16 cellular contexts compared by ENCODE assay signal in genomic region chr1:7943295-7943694, GRCh38. TPM values are rescaled to one million over a fixed set of nuclear protein-coding genes. Genes with fewer than 3 reads are reported as not detected.
DNase-seq lines count a peak whose midpoint lies in the region; ATAC-seq and TF ChIP-seq lines count a peak whose summit lies in the region.
"Had no signal": no experiment of that assay in that cellular context is flagged by ENCODE, and none has a peak within 500 bp of the region (broad histone marks: within the 10 kb centered on the region; RNA-seq: fewer than 3 reads in every experiment).

No MANE protein-coding gene starts in this region.

- intact Hi-C loops in left lung (cut with DNase I), result no loop called here

- DNase-seq in activated T-cell treated with anti-CD3 and anti-CD28 coated beads, Interleukin-2, amount 50 U/mL, for 4 hours, result no peak
- no peak for DNase-seq in activated T-cell treated with anti-CD3 and anti-CD28 coated beads, Interleukin-2, amount 50 U/mL, for 1 hour
- no peak for DNase-seq in Karpas-422
- no peak for DNase-seq in left lung
- DNase-seq in stimulated activated naive CD8-positive, alpha-beta T cell treated with anti-CD3 and anti-CD28 coated beads, Interleukin-15, amount 100 ng/mL, for 72 hours, result no peak
- DNase-seq in SKM-1 (lab: John Stamatoyannopoulos, UW; ENCODE audit: unreplicated experiment), result no peak
- no peak for DNase-seq in MG63
- DNase-seq in right atrium auricular region (ENCODE audit: low spot score), result no peak
- DNase-seq: activated naive CD4-positive, alpha-beta T cell treated with anti-CD3 and anti-CD28 coated beads, Interleukin-2, amount 50 U/mL, for 16 hours; body of pancreas; foreskin fibroblast; H9; IMR-90; NCI-H187 treated with DMSO at 0.1 percent for 48 hours; right lobe of liver; uterus had no signal

- peak overlapping the region; percentile 88 for H3K4me3 Mint-ChIP-seq in activated T-cell treated with anti-CD3 and anti-CD28 coated beads, Interleukin-2, amount 50 U/mL, for 4 hours
- peak overlapping the region; percentile 76 to 82 for H3K4me3 Mint-ChIP-seq in stimulated activated naive CD8-positive, alpha-beta T cell treated with anti-CD3 and anti-CD28 coated beads, Interleukin-15, amount 100 ng/mL, for 72 hours
- H3K4me3 Mint-ChIP-seq: H9 had no signal

- H3K4me1 Mint-ChIP-seq in activated T-cell treated with anti-CD3 and anti-CD28 coated beads, Interleukin-2, amount 50 U/mL, for 4 hours (ENCODE audit: low read depth), result peaks cover 37% of the 10 kb centered on the region
- H3K4me1 Mint-ChIP-seq in stimulated activated naive CD8-positive, alpha-beta T cell treated with anti-CD3 and anti-CD28 coated beads, Interleukin-15, amount 100 ng/mL, for 72 hours, result peaks cover 52% of the 10 kb centered on the region

- no peaks in the 10 kb centered on the region for H3K9me3 ChIP-seq in Karpas-422 (ENCODE audit: low read length)
- H3K9me3 ChIP-seq in left lung, result no peaks in the 10 kb centered on the region
- no peaks in the 10 kb centered on the region for H3K9me3 ChIP-seq in MG63
- H3K9me3 ChIP-seq in right atrium auricular region, result no peaks in the 10 kb centered on the region
- H3K9me3 ChIP-seq: body of pancreas, right lobe of liver, uterus had no signal

- TF ChIP-seq CTCF in left lung (IDR thresholded peaks at IDR 0.05), result no peak
- TF ChIP-seq CTCF in right atrium auricular region (IDR thresholded peaks at IDR 0.05), result no peak

- H3K27ac ChIP-seq in Karpas-422 (ENCODE audit: low read length) (no peak overlapping the region), left lung (peak overlapping the region; percentile 10 to 95), right atrium auricular region (no peak overlapping the region)
- H3K27ac ChIP-seq: body of pancreas had no signal

- H3K79me2 ChIP-seq in Karpas-422 (ENCODE audit: low read length), result no peaks in the 10 kb centered on the region

- peak overlapping the region in 1 of 2 donors; percentile 81 for H3K27ac Mint-ChIP-seq in stimulated activated naive CD8-positive, alpha-beta T cell treated with anti-CD3 and anti-CD28 coated beads, Interleukin-15, amount 100 ng/mL, for 72 hours
- H3K27ac Mint-ChIP-seq: H9 had no signal

- H3K4me1 ChIP-seq in Karpas-422 (ENCODE audit: low read length) (no peaks in the 10 kb centered on the region), left lung (peaks cover 20 to 58% of the 10 kb centered on the region in 2 donors), right atrium auricular region (peaks cover 0 to 18% of the 10 kb centered on the region in 2 donors)
- H3K4me1 ChIP-seq: right lobe of liver, uterus had no signal

- H3K36me3 ChIP-seq in Karpas-422 (ENCODE audit: insufficient read depth, low read length), result no peaks in the 10 kb centered on the region
- H3K36me3 ChIP-seq in left lung, result no peaks in the 10 kb centered on the region
- H3K36me3 ChIP-seq in MG63, result no peaks in the 10 kb centered on the region
- H3K36me3 ChIP-seq in right atrium auricular region, result no peaks in the 10 kb centered on the region
- H3K36me3 ChIP-seq: right lobe of liver, uterus had no signal

- H3K9me3 Mint-ChIP-seq in activated T-cell treated with anti-CD3 and anti-CD28 coated beads, Interleukin-2, amount 50 U/mL, for 4 hours, result no peaks in the 10 kb centered on the region
- no peaks in the 10 kb centered on the region for H3K9me3 Mint-ChIP-seq in stimulated activated naive CD8-positive, alpha-beta T cell treated with anti-CD3 and anti-CD28 coated beads, Interleukin-15, amount 100 ng/mL, for 72 hours

- H4K20me1 ChIP-seq in Karpas-422 (ENCODE audit: insufficient read depth, low read depth, low read length), result no peaks in the 10 kb centered on the region

- H3K36me3 Mint-ChIP-seq in activated T-cell treated with anti-CD3 and anti-CD28 coated beads, Interleukin-2, amount 50 U/mL, for 4 hours (ENCODE audit: insufficient read depth), result peaks cover 7% of the 10 kb centered on the region

- H3K27me3 Mint-ChIP-seq in activated T-cell treated with anti-CD3 and anti-CD28 coated beads, Interleukin-2, amount 50 U/mL, for 4 hours (ENCODE audit: low read depth), result peaks cover 3% of the 10 kb centered on the region
- H3K27me3 Mint-ChIP-seq in stimulated activated naive CD8-positive, alpha-beta T cell treated with anti-CD3 and anti-CD28 coated beads, Interleukin-15, amount 100 ng/mL, for 72 hours, result no peaks in the 10 kb centered on the region

- H2AFZ ChIP-seq in Karpas-422 (ENCODE audit: low read length), result peak overlapping the region; percentile 36; the same call in 1 of the 2 replicates

- no peak overlapping the region for H3K4me2 ChIP-seq in Karpas-422 (ENCODE audit: low read depth, low read length, poor library complexity, severe bottlenecking)

- H3K9ac ChIP-seq in Karpas-422 (ENCODE audit: low read length), result no peak overlapping the region

- H3K9me2 ChIP-seq in Karpas-422 (replicated peaks; ENCODE audit: insufficient read depth, low read length), result no peaks in the 10 kb centered on the region

- H3K27me3 ChIP-seq in Karpas-422 (ENCODE audit: low read length) (no peaks in the 10 kb centered on the region), left lung (peaks cover 0 to 8% of the 10 kb centered on the region in 2 donors), MG63 (no peaks in the 10 kb centered on the region), right atrium auricular region (no peaks in the 10 kb centered on the region)
- H3K27me3 ChIP-seq: right lobe of liver, uterus had no signal

- ATAC-seq in activated T-cell treated with anti-CD3 and anti-CD28 coated beads, Interleukin-2, amount 50 U/mL, for 4 hours, result no peak
- peak; percentile 65 for ATAC-seq in left lung
- ATAC-seq in stimulated activated naive CD8-positive, alpha-beta T cell treated with anti-CD3 and anti-CD28 coated beads, Interleukin-15, amount 100 ng/mL, for 72 hours, result no peak
- ATAC-seq: body of pancreas had no signal

- no peak overlapping the region for H3K4me3 ChIP-seq in Karpas-422 (ENCODE audit: low read length)
- H3K4me3 ChIP-seq in left lung, result no peak overlapping the region
- H3K4me3 ChIP-seq in MG63, result no peak overlapping the region
- no peak overlapping the region for H3K4me3 ChIP-seq in right atrium auricular region
- H3K4me3 ChIP-seq: body of pancreas, right lobe of liver had no signal

RNA-seq across cellular contexts. Expression of gene TNFRSF9, which starts 2.7 kb away (rescaled TPM):
- total RNA-seq in activated T-cell treated with anti-CD3 and anti-CD28 coated beads, Interleukin-2, amount 50 U/mL, for 4 hours, result 100 to 1,000 TPM; 103 to 119 (median 113) TPM
- not detected in 2 replicates for total RNA-seq in Karpas-422 (2014; rRNA removed; shearing (Covaris generic); ENCODE audit: low replicate concordance)
- total RNA-seq in left lung (1 to 10 TPM in 1 of 2 donors, under 1 TPM in 1; 0.70 to 4.3 TPM), right atrium auricular region (not detected)
- total RNA-seq in MG63 (2014; rRNA removed; shearing (Covaris generic); ENCODE audit: low replicate concordance), result not detected in 2 replicates
- total RNA-seq: H9, uterus had no signal

RNA-seq across cellular contexts. Expression of gene PARK7, which starts 18.2 kb away (rescaled TPM):
- total RNA-seq in activated T-cell treated with anti-CD3 and anti-CD28 coated beads, Interleukin-2, amount 50 U/mL, for 4 hours, result 100 to 1,000 TPM; 401 to 466 (median 411) TPM
- total RNA-seq in Karpas-422 (2014; rRNA removed; shearing (Covaris generic); ENCODE audit: low replicate concordance), result 146 and 207 TPM in 2 replicates
- total RNA-seq in left lung (100 to 1,000 TPM; 227 to 262 TPM), right atrium auricular region (100 to 1,000 TPM; 206 to 266 TPM)
- 398 and 501 TPM in 2 replicates for total RNA-seq in MG63 (2014; rRNA removed; shearing (Covaris generic); ENCODE audit: low replicate concordance)

Comparison
In these comparisons a context has a peak if more than half of its experiments do, and no peak if none do; other contexts are left out.
1. H3K27ac ChIP-seq: peak in left lung (2 of 2); none in Karpas-422 (single experiment) and right atrium auricular region (0 of 2).
2. RNA of gene TNFRSF9, which starts 2.7 kb away (total RNA-seq): 103 to 119 TPM in activated T-cell treated with anti-CD3 and anti-CD28 coated beads, Interleukin-2, amount 50 U/mL, for 4 hours; 0.70 to 4.3 TPM in left lung, not detected in right atrium auricular region, not detected in Karpas-422 and not detected in MG63; every median in the first group is over 10 times any median in the second.